9 cellular contexts compared by ENCODE assay signal in the genomic region with DNA sequence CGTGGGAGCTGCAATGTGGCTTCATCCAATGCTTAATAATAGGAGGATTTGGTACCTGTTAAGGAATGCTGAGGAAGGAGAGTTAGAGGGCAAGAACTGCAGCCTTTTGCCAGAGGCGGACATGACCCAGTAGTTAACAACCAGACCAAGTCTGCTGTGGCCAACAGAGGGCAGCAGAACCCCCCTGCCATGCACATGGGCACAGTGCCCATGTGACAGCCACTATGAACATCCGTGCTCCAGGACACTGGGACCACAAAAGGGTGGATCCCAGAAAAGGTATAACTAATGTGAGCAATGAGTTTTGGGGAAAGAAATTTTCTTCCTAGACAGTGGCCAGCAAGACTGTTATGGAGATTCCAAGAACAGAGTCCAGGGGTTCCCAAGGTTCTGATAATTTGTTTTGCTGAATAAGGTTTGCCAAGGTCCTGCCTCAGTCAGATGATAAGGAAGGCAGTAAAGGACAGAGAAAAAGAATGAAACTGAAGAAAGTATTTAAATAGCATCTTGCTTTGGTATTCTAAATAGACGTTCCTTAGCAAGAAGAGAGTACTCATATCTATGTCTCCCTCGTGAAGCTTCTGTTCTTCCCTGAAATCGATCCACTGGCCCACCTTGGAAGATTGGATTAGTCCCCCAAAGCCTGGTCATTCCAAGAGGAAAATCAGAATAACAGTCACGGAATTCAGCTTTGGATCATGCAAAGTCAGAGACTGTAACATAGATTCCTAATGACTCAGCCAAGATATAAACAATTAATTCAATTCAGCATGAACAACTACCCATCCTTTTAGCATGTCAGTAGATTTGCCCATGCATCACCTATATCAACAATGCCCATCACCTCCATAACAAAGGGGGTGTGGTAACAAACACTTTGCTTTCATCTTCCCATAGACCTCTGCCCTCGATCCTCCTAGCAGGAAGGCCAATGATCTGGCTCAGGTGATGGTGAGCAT. TPM values are rescaled to one million over a fixed set of nuclear protein-coding genes. Genes with fewer than 3 reads are reported as not detected.
DNase-seq lines count a peak whose midpoint lies in the region; ATAC-seq, FAIRE-seq and TF ChIP-seq lines count a peak whose summit lies in the region.
"Had no signal": no experiment of that assay in that cellular context is flagged by ENCODE, and none has a peak within 500 bp of the region (broad histone marks: within the 10 kb centered on the region; RNA-seq: fewer than 3 reads in every experiment).

No MANE protein-coding gene starts in this region.

- intact Hi-C loops in endothelial cell of umbilical vein (cut with micrococcal nuclease): loop anchor here (1.0 to 10.0 kb wide), 3 partner anchors 46 to 631 kb away; no protein-coding TSS in a partner anchor

- H2AFZ ChIP-seq in endothelial cell of umbilical vein (ENCODE audit: low read depth, low read length): no peak overlapping the region

- H3K9ac ChIP-seq in endothelial cell of umbilical vein (replicated peaks; ENCODE audit: extremely low read depth, insufficient read depth, low read length): no peak overlapping the region

- TF ChIP-seq CTCF in endothelial cell of umbilical vein (IDR thresholded peaks at IDR 0.05; ENCODE audit: extremely low read depth in 1 of 2, insufficient read depth in 1 of 2, low read depth in 1 of 2, low read length in 2 of 2) (peak; percentile 68 to 81), type B pancreatic cell (conservative IDR thresholded peaks at IDR 0.05) (peak; percentile 69)

- no TSS peak for BruUV-seq in endothelial cell of umbilical vein (replicated peaks; lab: Mats Ljungman, UMichigan)

- peak in 11 of 14 donors; percentile 3 to 54 (median 28) for DNase-seq in C1 segment of cervical spinal cord (lab: John Stamatoyannopoulos, UW)
- DNase-seq in MV-4-11 (lab: John Stamatoyannopoulos, UW): peak; percentile 47
- DNase-seq in activated CD4-positive, alpha-beta T cell treated with anti-CD3 and anti-CD28 coated beads, Interleukin-2, amount 50 U/mL, for 1 hour: peak; percentile 20
- peak; percentile 55 for DNase-seq in endothelial cell of umbilical vein (ENCODE audit: low read depth, low spot score)
- peak; percentile 2 for DNase-seq in naive B cell
- no peak for DNase-seq in type B pancreatic cell (ENCODE audit: extremely low spot score, unreplicated experiment)

- no peaks in the 10 kb centered on the region for H3K9me3 ChIP-seq in endothelial cell of umbilical vein (replicated peaks; ENCODE audit: control insufficient read depth, insufficient read depth, low read length)
- H3K9me3 ChIP-seq: neutrophil had no signal

- ATAC-seq in GM18868 (IDR thresholded peaks at IDR 0.05; ENCODE audit: unreplicated experiment) (peak; percentile 72), naive B cell (ENCODE audit: low read depth in 2 of 2) (peak in 1 of 2 donors; percentile 48), HG03439 (IDR thresholded peaks at IDR 0.05; ENCODE audit: unreplicated experiment) (no peak)

- H3K4me3 ChIP-seq in endothelial cell of umbilical vein (replicated peaks in 1 of 3; ENCODE audit: insufficient read depth in 1 of 3, low read depth in 1 of 3, low read length in 3 of 3): no peak overlapping the region

- H3K9me1 ChIP-seq in endothelial cell of umbilical vein (replicated peaks; ENCODE audit: control insufficient read depth, extremely low read depth, insufficient read depth, low read length): no peaks in the 10 kb centered on the region

- H3K27ac Mint-ChIP-seq in naive B cell (no peak overlapping the region), type B pancreatic cell (no peak overlapping the region)

- H3K36me3 Mint-ChIP-seq in naive B cell (no peaks in the 10 kb centered on the region), type B pancreatic cell (no peaks in the 10 kb centered on the region)

- H3K27me3 Mint-ChIP-seq in naive B cell (peaks cover 40 to 53% (median 40%) of the 10 kb centered on the region in 3 donors), type B pancreatic cell (peaks cover 23% of the 10 kb centered on the region)

- dilution Hi-C loops in endothelial cell of umbilical vein (cut with MboI; ENCODE audit: extremely low pct_ligation_motif_present, low sequenced_read_pairs): no loop called here

- H3K4me1 ChIP-seq in endothelial cell of umbilical vein (ENCODE audit: control insufficient read depth, extremely low read depth, insufficient read depth, low read length): no peaks in the 10 kb centered on the region

- CTCF ChIA-PET in endothelial cell of umbilical vein (lab: Charles Lee): interaction anchor here (0.7 to 4.4 kb wide), 6 partner anchors 44 to 630 kb away, joined by 3 to 70 read pairs (median 10); no protein-coding TSS in a partner anchor

- FAIRE-seq in endothelial cell of umbilical vein (lab: Jason Lieb, UNC): peak; percentile 54

- H3K9me3 Mint-ChIP-seq in naive B cell: peaks cover 0 to 2% (median 0%) of the 10 kb centered on the region in 7 donors
- H3K9me3 Mint-ChIP-seq in type B pancreatic cell: no peaks in the 10 kb centered on the region

- POLR2A ChIA-PET in endothelial cell of umbilical vein (lab: Charles Lee): no interaction called here

- H3K27ac ChIP-seq in endothelial cell of umbilical vein (ENCODE audit: insufficient read depth, low read depth, low read length): no peak overlapping the region
- H3K27ac ChIP-seq: neutrophil had no signal

- no peaks in the 10 kb centered on the region for H3K36me3 ChIP-seq in endothelial cell of umbilical vein (ENCODE audit: control insufficient read depth in 2 of 2, extremely low read depth in 1 of 2, insufficient read depth in 2 of 2, low read length in 2 of 2)
- H3K36me3 ChIP-seq: neutrophil had no signal

- H3K4me3 Mint-ChIP-seq in naive B cell (no peak overlapping the region), type B pancreatic cell (no peak overlapping the region)

- H4K20me1 ChIP-seq in endothelial cell of umbilical vein (replicated peaks; ENCODE audit: control insufficient read depth, extremely low read depth, insufficient read depth, low read length): no peaks in the 10 kb centered on the region

- no peaks in the 10 kb centered on the region for H3K79me2 ChIP-seq in endothelial cell of umbilical vein (ENCODE audit: control insufficient read depth, insufficient read depth, low read length)

- TF ChIP-seq POLR2A in endothelial cell of umbilical vein (IDR thresholded peaks at IDR 0.05; ENCODE audit: low read depth, low read length): no peak

- peaks cover 20 to 22% of the 10 kb centered on the region in 2 experiments for H3K27me3 ChIP-seq in endothelial cell of umbilical vein (ENCODE audit: control insufficient read depth in 2 of 2, insufficient read depth in 2 of 2, low read length in 2 of 2)

- peaks cover 0 to 5% (median 4%) of the 10 kb centered on the region in 3 donors for H3K4me1 Mint-ChIP-seq in naive B cell
- H3K4me1 Mint-ChIP-seq in type B pancreatic cell (ENCODE audit: unreplicated experiment): peaks cover 18% of the 10 kb centered on the region

- no peak overlapping the region for H3K4me2 ChIP-seq in endothelial cell of umbilical vein (ENCODE audit: insufficient read depth, low read length)

TF ChIP-seq in endothelial cell of umbilical vein, 7 proteins besides CTCF, POLR2A, EP300 and RAD21:
- TF ChIP-seq JUN (IDR thresholded peaks at IDR 0.05; ENCODE audit: borderline replicate concordance, insufficient read depth, insufficient read length, low read depth) (no peak), FOS (IDR thresholded peaks at IDR 0.05; ENCODE audit: borderline replicate concordance, insufficient read depth, low read length) (no peak), POLR2AphosphoS5 (IDR thresholded peaks at IDR 0.05; ENCODE audit: insufficient read depth, low read depth, low read length) (no peak)
- TF ChIP-seq, protein P1, sequence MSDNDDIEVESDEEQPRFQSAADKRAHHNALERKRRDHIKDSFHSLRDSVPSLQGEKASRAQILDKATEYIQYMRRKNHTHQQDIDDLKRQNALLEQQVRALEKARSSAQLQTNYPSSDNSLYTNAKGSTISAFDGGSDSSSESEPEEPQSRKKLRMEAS (IDR thresholded peaks at IDR 0.05; ENCODE audit: insufficient read depth, insufficient read length): peak; percentile 18
TF ChIP-seq in endothelial cell of umbilical vein: peak in this region for 1.

RNA-seq across cellular contexts. Expression of a gene that starts 56.0 kb away (rescaled TPM):
- total RNA-seq in endothelial cell of umbilical vein: not detected in 2 replicates
- polyA plus RNA-seq in endothelial cell of umbilical vein: not detected in 2 replicates
- polyA plus RNA-seq in endothelial cell of umbilical vein (2011; cell fraction: cytosol; rRNA removed): not detected in 2 replicates
- not detected in 2 replicates for polyA plus RNA-seq in endothelial cell of umbilical vein (2011; cell fraction: nucleus; rRNA removed)
- polyA plus RNA-seq in endothelial cell of umbilical vein (2012): not detected in 2 replicates
- not detected in 2 replicates for polyA minus RNA-seq in endothelial cell of umbilical vein
- not detected for polyA minus RNA-seq in endothelial cell of umbilical vein (2011; cell fraction: cytosol; rRNA and poly(A)+ RNA removed)
- polyA minus RNA-seq in endothelial cell of umbilical vein (2011; cell fraction: nucleus; rRNA and poly(A)+ RNA removed): not detected in 2 replicates
- polyA plus RNA-seq in naive B cell (ENCODE audit: low read depth in 6 of 6): not detected
- 0.85 and 2.2 TPM in 2 replicates for total RNA-seq in type B pancreatic cell (ENCODE audit: low replicate concordance)
